In genomic region chrX:119605398-119605738, GRCh38 we compare ENCODE assay signal across 8 cellular contexts. TPM values are rescaled to one million over a fixed set of nuclear protein-coding genes. Genes with fewer than 3 reads are reported as not detected.
A peak's percentile ranks its signal among the peaks of the same experiment; 100 is the strongest.
DNase-seq lines count a peak whose midpoint lies in the region; ATAC-seq and TF ChIP-seq lines count a peak whose summit lies in the region.

No MANE protein-coding gene starts in this region.

- no peaks in the 10 kb centered on the region for H3K9me3 ChIP-seq in esophagus (ENCODE audit: control insufficient read depth in 2 of 2, insufficient read depth in 1 of 2, low read depth in 1 of 2, low read length in 1 of 2)

- peaks cover 5% of the 10 kb centered on the region for H3K27me3 Mint-ChIP-seq in T-helper 1 cell treated with Interleukin-12 subunit alpha and Interleukin-12 subunit beta and Interleukin-4 antibody, amounts not matched to agents 30 μg/mL and 1 μg/mL, for 36 hours (ENCODE audit: low read depth)
- H3K27me3 Mint-ChIP-seq in natural killer cell treated with Interleukin-12 subunit alpha and Interleukin-12 subunit beta and Interleukin-15 and Interleukin-18, amount 100 ng/mL, for 72 hours, result peaks cover 0 to 5% of the 10 kb centered on the region in 2 donors

- peak overlapping the region; percentile 45 to 94 for H3K27ac ChIP-seq in esophagus (ENCODE audit: low read depth in 2 of 2, low read length in 1 of 2)

- peaks cover 21% of the 10 kb centered on the region for H3K4me1 Mint-ChIP-seq in T-helper 1 cell treated with Interleukin-12 subunit alpha and Interleukin-12 subunit beta and Interleukin-4 antibody, amounts not matched to agents 30 μg/mL and 1 μg/mL, for 36 hours (ENCODE audit: low read depth)
- H3K4me1 Mint-ChIP-seq in natural killer cell treated with Interleukin-12 subunit alpha and Interleukin-12 subunit beta and Interleukin-15 and Interleukin-18, amount 100 ng/mL, for 72 hours (ENCODE audit: low read depth in 2 of 2), result peaks cover 24 to 28% of the 10 kb centered on the region in 2 donors

- H3K4me3 ChIP-seq in HFF-Myc (replicated peaks; ENCODE audit: low read depth, low read length) (peak overlapping the region; percentile 69), esophagus (ENCODE audit: low read depth in 1 of 2, low read length in 2 of 2) (peak overlapping the region; percentile 61 to 93)

- peak; percentile 38 to 59 for ATAC-seq in natural killer cell treated with Interleukin-12 subunit alpha and Interleukin-12 subunit beta and Interleukin-15 and Interleukin-18, amount 100 ng/mL, for 72 hours

- no peaks in the 10 kb centered on the region for H3K36me3 ChIP-seq in esophagus (ENCODE audit: control insufficient read depth in 2 of 2, insufficient read depth in 2 of 2, low read length in 1 of 2)

- WGBS in esophagus, 2 donors, result 1 to 35% methylated on average over 15 of the region's 15 CpGs

- TF ChIP-seq CTCF in HFF-Myc (IDR thresholded peaks at IDR 0.05; ENCODE audit: low read depth, low read length, missing control alignments), result no peak

- peak overlapping the region; percentile 94 for H3K27ac Mint-ChIP-seq in T-helper 1 cell treated with Interleukin-12 subunit alpha and Interleukin-12 subunit beta and Interleukin-4 antibody, amounts not matched to agents 30 μg/mL and 1 μg/mL, for 36 hours
- H3K27ac Mint-ChIP-seq in natural killer cell treated with Interleukin-12 subunit alpha and Interleukin-12 subunit beta and Interleukin-15 and Interleukin-18, amount 100 ng/mL, for 72 hours, result peak overlapping the region; percentile 66 to 74

- no peaks in the 10 kb centered on the region for H3K9me3 Mint-ChIP-seq in T-helper 1 cell treated with Interleukin-12 subunit alpha and Interleukin-12 subunit beta and Interleukin-4 antibody, amounts not matched to agents 30 μg/mL and 1 μg/mL, for 36 hours
- H3K9me3 Mint-ChIP-seq in natural killer cell treated with Interleukin-12 subunit alpha and Interleukin-12 subunit beta and Interleukin-15 and Interleukin-18, amount 100 ng/mL, for 72 hours, result no peaks in the 10 kb centered on the region

- H3K4me1 ChIP-seq in esophagus (ENCODE audit: control insufficient read depth in 2 of 2, insufficient read depth in 2 of 2, low read length in 1 of 2), result no peaks in the 10 kb centered on the region

- H3K4me3 Mint-ChIP-seq in T-helper 1 cell treated with Interleukin-12 subunit alpha and Interleukin-12 subunit beta and Interleukin-4 antibody, amounts not matched to agents 30 μg/mL and 1 μg/mL, for 36 hours, result peak overlapping the region; percentile 98
- H3K4me3 Mint-ChIP-seq in natural killer cell treated with Interleukin-12 subunit alpha and Interleukin-12 subunit beta and Interleukin-15 and Interleukin-18, amount 100 ng/mL, for 72 hours, result peak overlapping the region; percentile 92

- no peaks in the 10 kb centered on the region for H3K36me3 Mint-ChIP-seq in T-helper 1 cell treated with Interleukin-12 subunit alpha and Interleukin-12 subunit beta and Interleukin-4 antibody, amounts not matched to agents 30 μg/mL and 1 μg/mL, for 36 hours (ENCODE audit: low read depth)
- no peaks in the 10 kb centered on the region for H3K36me3 Mint-ChIP-seq in natural killer cell treated with Interleukin-12 subunit alpha and Interleukin-12 subunit beta and Interleukin-15 and Interleukin-18, amount 100 ng/mL, for 72 hours

- peaks cover 0 to 4% of the 10 kb centered on the region in 2 donors for H3K27me3 ChIP-seq in esophagus (ENCODE audit: control insufficient read depth in 1 of 2, insufficient read depth in 2 of 2, low read length in 2 of 2)

- DNase-seq in COLO668 (lab: John Stamatoyannopoulos, UW; ENCODE audit: unreplicated experiment), result peak; percentile 33
- no peak for DNase-seq in HFF-Myc (ENCODE audit: extremely low read depth, low read depth)
- DNase-seq in natural killer cell treated with Interleukin-12 subunit alpha and Interleukin-12 subunit beta and Interleukin-15 and Interleukin-18, amount 100 ng/mL, for 72 hours (ENCODE audit: low spot score), result no peak
- DNase-seq in NCI-H226, result no peak
- DNase-seq in NCI-H128 (lab: John Stamatoyannopoulos, UW; ENCODE audit: unreplicated experiment), result no peak
- DNase-seq in putamen (ENCODE audit: low spot score), result no peak

RNA-seq across cellular contexts. Expression of gene NKRF, which starts 0.9 kb away (rescaled TPM):
- 1 to 10 TPM; 4.6 to 5.3 TPM for polyA plus RNA-seq in esophagus
- total RNA-seq in natural killer cell treated with Interleukin-12 subunit alpha and Interleukin-12 subunit beta and Interleukin-15 and Interleukin-18, amount 100 ng/mL, for 72 hours, result 10 to 100 TPM; 15.8 to 24.4 TPM

RNA-seq across cellular contexts. Expression of gene UBE2A, which starts 31.0 kb away (rescaled TPM):
- polyA plus RNA-seq in esophagus, result 10 to 100 TPM; 54.0 to 54.3 TPM
- 10 to 100 TPM; 58.3 to 60.0 TPM for total RNA-seq in natural killer cell treated with Interleukin-12 subunit alpha and Interleukin-12 subunit beta and Interleukin-15 and Interleukin-18, amount 100 ng/mL, for 72 hours

RNA-seq across cellular contexts. Expression of gene STEEP1, which starts 40.2 kb away (rescaled TPM):
- polyA plus RNA-seq in esophagus, result 10 to 100 TPM in 1 of 2 donors, 1 to 10 TPM in 1; 6.9 to 15.9 TPM
- 10 to 100 TPM; 20.8 to 24.2 TPM for total RNA-seq in natural killer cell treated with Interleukin-12 subunit alpha and Interleukin-12 subunit beta and Interleukin-15 and Interleukin-18, amount 100 ng/mL, for 72 hours
